8 cellular contexts compared by ENCODE assay signal in the genomic region with DNA sequence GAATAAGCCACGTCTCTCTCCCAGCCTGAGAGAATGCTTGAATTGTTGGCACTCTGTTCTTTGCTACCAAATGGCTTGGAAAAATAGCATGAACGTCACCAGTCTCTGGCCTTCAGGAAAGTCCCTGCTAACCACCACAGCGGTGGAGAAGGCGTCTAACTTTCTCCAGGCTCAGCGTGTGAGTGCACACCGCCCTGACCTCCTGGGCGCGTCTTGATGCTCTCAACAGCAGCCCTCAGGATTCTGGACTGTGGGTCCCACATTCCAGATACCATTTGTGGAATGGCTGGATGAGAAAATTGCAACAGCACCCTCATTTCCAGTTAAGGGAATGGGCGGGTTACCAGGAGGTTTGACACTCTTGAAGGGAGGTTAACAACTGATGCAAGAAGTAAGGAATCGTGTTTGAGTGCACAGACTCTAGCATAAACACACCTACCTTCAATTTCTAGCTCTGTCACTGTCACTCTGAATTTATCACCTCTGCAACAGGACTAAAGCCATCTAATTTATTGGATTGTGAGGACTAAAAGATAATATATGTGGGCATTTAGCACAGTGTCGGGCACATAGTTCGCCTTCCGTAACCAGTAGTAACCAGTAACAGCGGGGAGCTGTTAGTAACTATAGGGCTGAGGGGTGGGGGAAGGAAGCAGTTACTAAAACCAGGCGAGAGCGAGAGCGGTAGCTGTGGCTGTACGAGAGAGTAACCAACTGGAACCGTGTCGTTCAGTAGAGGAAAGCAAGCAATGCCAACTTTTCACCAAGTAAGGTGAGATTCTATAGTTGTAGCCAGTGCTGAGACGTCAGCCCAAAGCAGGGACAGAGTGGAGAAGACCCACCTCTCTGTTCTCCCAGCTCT. TPM values are rescaled to one million over a fixed set of nuclear protein-coding genes. Genes with fewer than 3 reads are reported as not detected.
DNase-seq lines count a peak whose midpoint lies in the region; ATAC-seq and TF ChIP-seq lines count a peak whose summit lies in the region.

No MANE protein-coding gene starts in this region.

- POLR2A ChIA-PET in naive thymus-derived CD8-positive, alpha-beta T cell (lab: Charles Lee) = interaction anchor here (0.7 to 3.7 kb wide), 13 partner anchors 10 to 698 kb away, joined by 3 to 36 read pairs (median 5); partner anchors contain the start of genes AK3, CD274, JAK2 and RIC1

- peak overlapping the region in 58 of 59 donors; percentile 78 to 99 (median 93) for H3K27ac ChIP-seq in dorsolateral prefrontal cortex
- H3K27ac ChIP-seq in uterus = peak overlapping the region; percentile 85 to 87

- H3K27ac Mint-ChIP-seq in naive thymus-derived CD8-positive, alpha-beta T cell = peak overlapping the region; percentile 94 to 100 (median 98)

- H3K9me3 Mint-ChIP-seq in naive thymus-derived CD8-positive, alpha-beta T cell = peaks cover 0 to 2% (median 0%) of the 10 kb centered on the region in 9 donors

- peak overlapping the region; percentile 83 to 98 (median 95) for H3K4me3 Mint-ChIP-seq in naive thymus-derived CD8-positive, alpha-beta T cell

- TF ChIP-seq POLR2A in uterus (IDR thresholded peaks at IDR 0.05) = no peak

- H3K9me3 ChIP-seq in uterus = no peaks in the 10 kb centered on the region

- intact Hi-C loops in dorsolateral prefrontal cortex (cut with DNase I) = loop anchor here (5.0 to 10.0 kb wide), 4 partner anchors 454 to 761 kb away; partner anchors contain the start of genes JAK2 (in 2 of the 2), CDC37L1 (in 1 of the 2) and RCL1 (in 1 of the 2)
- intact Hi-C loops in uterus (cut with DNase I; ENCODE audit: low total_unique reads) = no loop called here

- TF ChIP-seq CTCF in dorsolateral prefrontal cortex (IDR thresholded peaks at IDR 0.05 in 54 of 56, conservative IDR thresholded peaks at IDR 0.05 in 2 of 56; ENCODE audit: low read depth in 1 of 56, partially characterized antibody in 56 of 56) (no peak), uterus (IDR thresholded peaks at IDR 0.05) (no peak)

- H3K4me1 Mint-ChIP-seq in naive thymus-derived CD8-positive, alpha-beta T cell = peaks cover 15 to 39% (median 35%) of the 10 kb centered on the region in 4 donors

- H3K4me1 ChIP-seq in uterus = peaks cover 0 to 3% of the 10 kb centered on the region in 2 donors

- no peaks in the 10 kb centered on the region for H3K27me3 ChIP-seq in dorsolateral prefrontal cortex
- H3K27me3 ChIP-seq in uterus = no peaks in the 10 kb centered on the region

- H3K36me3 Mint-ChIP-seq in naive thymus-derived CD8-positive, alpha-beta T cell = peaks cover 5 to 20% (median 6%) of the 10 kb centered on the region in 3 donors

- H3K27me3 Mint-ChIP-seq in naive thymus-derived CD8-positive, alpha-beta T cell = no peaks in the 10 kb centered on the region

- DNase-seq in activated CD8-positive, alpha-beta memory T cell treated with anti-CD3 and anti-CD28 coated beads, Interleukin-2, amount 50 U/mL, for 48 hours = peak; percentile 76
- DNase-seq in activated CD8-positive, alpha-beta memory T cell treated with anti-CD3 and anti-CD28 coated beads for 24 hours = no peak
- DNase-seq in T-helper 9 cell (peak; percentile 45), dorsolateral prefrontal cortex (no peak), uterus (no peak), NOMO-1 treated with dmso at 0.1 percent for 144 hours (lab: John Stamatoyannopoulos, UW; ENCODE audit: unreplicated experiment) (no peak)
- peak in 5 of 10 donors; percentile 15 to 47 (median 39) for DNase-seq in naive thymus-derived CD8-positive, alpha-beta T cell

- no peaks in the 10 kb centered on the region for H3K36me3 ChIP-seq in uterus

- ATAC-seq in HG03066 (IDR thresholded peaks at IDR 0.05; ENCODE audit: low read depth, unreplicated experiment) = peak; percentile 58
- peak; percentile 12 to 45 for ATAC-seq in naive thymus-derived CD8-positive, alpha-beta T cell

- H3K4me3 ChIP-seq in dorsolateral prefrontal cortex (peak overlapping the region; percentile 58 to 98 (median 83)), uterus (peak overlapping the region; percentile 55 to 89)

RNA-seq across cellular contexts. Expression of gene PLGRKT, which starts 0.8 kb away (rescaled TPM):
- total RNA-seq in dorsolateral prefrontal cortex (10 to 100 TPM in 64 of 120 experiments, 1 to 10 TPM in 56; 4.1 to 17.5 (median 10.1) TPM), uterus (10 to 100 TPM in 2 of 4 donors, 1 to 10 TPM in 2; 2.9 to 24.6 (median 13.1) TPM)
- 10 to 100 TPM; 19.0 to 19.1 TPM for total RNA-seq in naive thymus-derived CD8-positive, alpha-beta T cell
- polyA plus RNA-seq in naive thymus-derived CD8-positive, alpha-beta T cell = 10 to 100 TPM; 45.2 to 60.3 (median 55.8) TPM

RNA-seq across cellular contexts. Expression of gene CD274, which starts 11.8 kb away (rescaled TPM):
- total RNA-seq in dorsolateral prefrontal cortex (1 to 10 TPM; 1.2 to 8.9 (median 3.7) TPM), uterus (10 to 100 TPM in 1 of 4 donors, 1 to 10 TPM in 2, under 1 TPM in 1; 0.90 to 10.2 (median 5.7) TPM)
- total RNA-seq in naive thymus-derived CD8-positive, alpha-beta T cell = 1 to 10 TPM; 3.9 to 4.7 TPM
- 1 to 10 TPM; 1.1 to 3.9 (median 1.6) TPM for polyA plus RNA-seq in naive thymus-derived CD8-positive, alpha-beta T cell

Comparison
In these comparisons a context has a peak if more than half of its experiments do, and no peak if none do; other contexts are left out.
1. DNase-seq: peak in activated CD8-positive, alpha-beta memory T cell treated with anti-CD3 and anti-CD28 coated beads, Interleukin-2, amount 50 U/mL, for 48 hours (single experiment) and T-helper 9 cell (single experiment); none in activated CD8-positive, alpha-beta memory T cell treated with anti-CD3 and anti-CD28 coated beads for 24 hours (single experiment), dorsolateral prefrontal cortex (0 of 10), uterus (0 of 2) and NOMO-1 treated with dmso at 0.1 percent for 144 hours (single experiment).